ENCODE assay signal across 1 cellular context in genomic region chr7:3649250-3649649, GRCh38.
TF ChIP-seq lines count a peak whose summit lies in the region.

No MANE protein-coding gene starts in this region.

TF ChIP-seq in H1, 55 proteins besides CTCF, POLR2A, EP300 and RAD21:
- TF ChIP-seq NANOG (IDR thresholded peaks at IDR 0.05; ENCODE audit: insufficient read depth, low read depth, low read length, poor library complexity, severe bottlenecking) = no peak
